ENCODE assay signal across 11 cellular contexts in the genomic region with DNA sequence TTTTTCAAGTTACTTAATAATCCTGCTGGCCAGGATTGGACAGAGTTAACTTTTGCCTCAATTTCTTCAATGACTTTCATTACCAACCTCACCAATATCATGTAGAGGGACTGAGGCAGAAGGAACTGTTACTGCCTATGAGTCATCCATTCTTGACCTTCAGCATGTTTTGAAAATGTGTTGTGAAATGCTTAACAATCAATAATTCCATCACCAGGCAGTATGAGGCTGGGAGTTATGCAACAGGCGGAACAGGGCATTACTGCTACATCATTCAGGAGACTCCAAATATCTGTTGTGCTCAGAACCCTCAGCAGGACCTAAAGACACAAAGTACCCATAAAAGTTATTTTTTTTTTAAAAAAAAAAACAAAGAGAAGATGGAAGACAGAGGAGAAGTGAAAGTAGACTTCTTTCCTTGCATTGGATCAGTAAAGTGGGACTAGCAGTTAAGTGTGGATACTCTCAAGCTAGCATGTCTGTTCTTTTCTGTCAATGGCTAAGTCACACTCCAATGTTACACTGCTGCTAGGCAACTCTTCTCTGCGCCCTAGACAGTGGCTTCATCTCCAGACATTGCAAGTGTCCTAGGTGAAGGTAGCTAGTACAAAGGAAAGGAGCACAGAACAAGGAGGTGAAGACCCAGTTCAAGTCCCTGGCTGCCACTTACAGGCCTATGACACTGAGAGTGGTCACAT.
DNase-seq lines count a peak whose midpoint lies in the region; ATAC-seq, FAIRE-seq and TF ChIP-seq lines count a peak whose summit lies in the region.
"Had no signal": no experiment of that assay in that cellular context is flagged by ENCODE, and none has a peak within 500 bp of the region (broad histone marks: within the 10 kb centered on the region; RNA-seq: fewer than 3 reads in every experiment).

No MANE protein-coding gene starts in this region.

- WGBS in HepG2 (ENCODE audit: low lambda C conversion rate) = 73% methylated on average over 2 of the region's 2 CpGs

- ATAC-seq in HepG2 (peak; percentile 79), GM18868 (IDR thresholded peaks at IDR 0.05; ENCODE audit: unreplicated experiment) (no peak), HG03095 (IDR thresholded peaks at IDR 0.05; ENCODE audit: unreplicated experiment) (no peak), SK-N-SH treated with all-trans-retinoic acid at 6 μM for 48 hours (no peak)

- POLR2A ChIA-PET in HepG2 (lab: Yijun Ruan, JAX) = no interaction called here

- no peak overlapping the region for H3K9ac ChIP-seq in HepG2 (ENCODE audit: insufficient read depth, low read depth, low read length)

- H3K4me2 ChIP-seq in HepG2 (ENCODE audit: low read depth, low read length) = no peak overlapping the region

- CTCF ChIA-PET in HepG2 (lab: Yijun Ruan, JAX; ENCODE audit: low intra/inter-chr PET ratio, low total read pairs) = no interaction called here

- no peaks in the 10 kb centered on the region for H4K20me1 ChIP-seq in HepG2 (ENCODE audit: insufficient read depth, low read length)

- H3K9me3 ChIP-seq in KOPT-K1 (ENCODE audit: insufficient read depth, low read length, poor library complexity, severe bottlenecking) = no peaks in the 10 kb centered on the region
- no peaks in the 10 kb centered on the region for H3K9me3 ChIP-seq in HepG2 (ENCODE audit: low read length)
- H3K9me3 ChIP-seq: SJCRH30, vagina had no signal

- in situ Hi-C loops in HepG2 (cut with HindIII; ENCODE audit: extremely low pct_ligation_motif_present, low pct_unique_long_range_greater_than_20kb) = no loop called here

- peak overlapping the region; percentile 18 for H3K27ac ChIP-seq in KOPT-K1 (ENCODE audit: low read depth, low read length, poor library complexity, severe bottlenecking)
- peak overlapping the region; percentile 17 for H3K27ac ChIP-seq in HepG2 (ENCODE audit: extremely low read length, insufficient read depth, low read length)
- H3K27ac ChIP-seq: SJCRH30 had no signal

- H3K36me3 ChIP-seq in KOPT-K1 (ENCODE audit: insufficient read depth, low read length) (no peaks in the 10 kb centered on the region), HepG2 (replicated peaks in 1 of 2; ENCODE audit: control insufficient read depth in 1 of 2, insufficient read depth in 2 of 2, low read length in 2 of 2) (no peaks in the 10 kb centered on the region)
- H3K36me3 ChIP-seq: SJCRH30, vagina had no signal

- H3K4me1 ChIP-seq in HepG2 (ENCODE audit: insufficient read depth, low read length) = peaks cover 45% of the 10 kb centered on the region
- H3K4me1 ChIP-seq: SJCRH30 had no signal

- BruUV-seq in HepG2 (replicated peaks; lab: Mats Ljungman, UMichigan) = no TSS peak

- peak; percentile 83 for FAIRE-seq in HepG2 (lab: Jason Lieb, UNC)

- peak; percentile 83 to 91; a peak in 3 of 4 replicates for TF ChIP-seq EP300 in HepG2 (IDR thresholded peaks at IDR 0.05; ENCODE audit: low read depth in 2 of 2, low read length in 2 of 2)
- peak; percentile 17; the same call in 1 of the 2 replicates for TF ChIP-seq EP300 in HepG2 (CRISPR knock-in tag; IDR thresholded peaks at IDR 0.05; ENCODE audit: borderline replicate concordance)

- H3K4me3 ChIP-seq in HepG2 (replicated peaks in 1 of 3; ENCODE audit: insufficient read depth in 1 of 3, low read depth in 2 of 3, low read length in 3 of 3) = no peak overlapping the region
- H3K4me3 ChIP-seq: SJCRH30, vagina had no signal

- TF ChIP-seq CTCF in AG09319 (IDR thresholded peaks at IDR 0.05; ENCODE audit: low read depth, low read length) (no peak), HepG2 (CRISPR knock-in tag; IDR thresholded peaks at IDR 0.05) (no peak)

- peak; percentile 68 for DNase-seq in AG09319 (ENCODE audit: extremely low read depth, low read depth)
- DNase-seq in amniotic stem cell (lab: John Stamatoyannopoulos, UW) = peak; percentile 19
- peak; percentile 59 for DNase-seq in HepG2 (ENCODE audit: low spot score)
- DNase-seq in stimulated activated naive CD4-positive, alpha-beta T cell (lab: John Stamatoyannopoulos, UW) = no peak
- DNase-seq: Kasumi-1, SJCRH30 had no signal

- no peak overlapping the region for H2AFZ ChIP-seq in HepG2 (ENCODE audit: low read length)

- no peak for TF ChIP-seq POLR2A in HepG2 (IDR thresholded peaks at IDR 0.05; ENCODE audit: insufficient read depth in 1 of 2, low read depth in 2 of 2, low read length in 2 of 2)

- intact Hi-C loops in HepG2 (cut with micrococcal nuclease; ENCODE audit: unreplicated experiment) = no loop called here

- no peaks in the 10 kb centered on the region for H3K27me3 ChIP-seq in HepG2 (ENCODE audit: control insufficient read depth in 1 of 2, insufficient read depth in 2 of 2, low read length in 2 of 2)
- H3K27me3 ChIP-seq: SJCRH30, vagina had no signal

- no peak for TF ChIP-seq RAD21 in HepG2 (CRISPR knock-in tag; IDR thresholded peaks at IDR 0.05)

- no peaks in the 10 kb centered on the region for H3K79me2 ChIP-seq in HepG2 (ENCODE audit: insufficient read depth, low read length)

TF ChIP-seq in HepG2, 621 proteins besides CTCF, POLR2A, EP300 and RAD21 (continues in another document):
- no peak for TF ChIP-seq NFE2L1 (CRISPR knock-in tag; IDR thresholded peaks at IDR 0.05; ENCODE audit: borderline replicate concordance)
- 0 out of 2 replicates have a peak, but pooled peaks have one; percentile 15 for TF ChIP-seq PHF21A (CRISPR knock-in tag; IDR thresholded peaks at IDR 0.05)
- TF ChIP-seq ZNF652 (CRISPR knock-in tag; IDR thresholded peaks at IDR 0.05; ENCODE audit: borderline replicate concordance, low read depth) = peak; percentile 70; the same call in 1 of the 2 replicates
- TF ChIP-seq PAX8 (CRISPR knock-in tag; IDR thresholded peaks at IDR 0.05; ENCODE audit: borderline replicate concordance) = no peak
- TF ChIP-seq IKZF1 (IDR thresholded peaks at IDR 0.05) = no peak
- peak; percentile 87 for TF ChIP-seq ZMYM4 (CRISPR knock-in tag; IDR thresholded peaks at IDR 0.05)
- no peak for TF ChIP-seq ZNF75D (CRISPR knock-in tag; IDR thresholded peaks at IDR 0.05; ENCODE audit: borderline replicate concordance)
- TF ChIP-seq JUNB (CRISPR knock-in tag; IDR thresholded peaks at IDR 0.05; ENCODE audit: borderline replicate concordance) = peak; percentile 92
- TF ChIP-seq ZNF3 (CRISPR knock-in tag; IDR thresholded peaks at IDR 0.05) = no peak
- TF ChIP-seq GZF1 (CRISPR knock-in tag; IDR thresholded peaks at IDR 0.05) = no peak
- peak; percentile 89 for TF ChIP-seq FOXA3 (CRISPR knock-in tag; IDR thresholded peaks at IDR 0.05)
- peak; percentile 29 for TF ChIP-seq TBL1XR1 (IDR thresholded peaks at IDR 0.05; ENCODE audit: borderline replicate concordance, low read length, partially characterized antibody)
- TF ChIP-seq ARID3A (IDR thresholded peaks at IDR 0.05; ENCODE audit: low read depth, low read length) = peak; percentile 69; the same call in 1 of the 2 replicates
- TF ChIP-seq ZNF205 (CRISPR knock-in tag; IDR thresholded peaks at IDR 0.05) = peak; percentile 80

TF ChIP-seq in SK-N-SH treated with all-trans-retinoic acid at 6 μM for 48 hours, 23 proteins besides CTCF, POLR2A, EP300 and RAD21:
- TF ChIP-seq, protein P1, sequence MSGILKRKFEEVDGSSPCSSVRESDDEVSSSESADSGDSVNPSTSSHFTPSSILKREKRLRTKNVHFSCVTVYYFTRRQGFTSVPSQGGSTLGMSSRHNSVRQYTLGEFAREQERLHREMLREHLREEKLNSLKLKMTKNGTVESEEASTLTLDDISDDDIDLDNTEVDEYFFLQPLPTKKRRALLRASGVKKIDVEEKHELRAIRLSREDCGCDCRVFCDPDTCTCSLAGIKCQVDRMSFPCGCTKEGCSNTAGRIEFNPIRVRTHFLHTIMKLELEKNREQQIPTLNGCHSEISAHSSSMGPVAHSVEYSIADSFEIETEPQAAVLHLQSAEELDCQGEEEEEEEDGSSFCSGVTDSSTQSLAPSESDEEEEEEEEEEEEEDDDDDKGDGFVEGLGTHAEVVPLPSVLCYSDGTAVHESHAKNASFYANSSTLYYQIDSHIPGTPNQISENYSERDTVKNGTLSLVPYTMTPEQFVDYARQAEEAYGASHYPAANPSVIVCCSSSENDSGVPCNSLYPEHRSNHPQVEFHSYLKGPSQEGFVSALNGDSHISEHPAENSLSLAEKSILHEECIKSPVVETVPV (CRISPR knock-in tag; IDR thresholded peaks at IDR 0.05) = no peak
- no peak for TF ChIP-seq TOX (CRISPR knock-in tag; IDR thresholded peaks at IDR 0.05; ENCODE audit: borderline replicate concordance)
- no peak for TF ChIP-seq CREB5 (CRISPR knock-in tag; IDR thresholded peaks at IDR 0.05; ENCODE audit: low read depth)
- no peak for TF ChIP-seq ZNF70 (CRISPR knock-in tag; IDR thresholded peaks at IDR 0.05)
- no peak for TF ChIP-seq ZNF565 (CRISPR knock-in tag; conservative IDR thresholded peaks at IDR 0.05; ENCODE audit: low read depth)
- TF ChIP-seq ZFP3 (CRISPR knock-in tag; IDR thresholded peaks at IDR 0.05) = no peak
- no peak for TF ChIP-seq ESRRG (CRISPR knock-in tag; IDR thresholded peaks at IDR 0.05)
- no peak for TF ChIP-seq ZFP30 (CRISPR knock-in tag; IDR thresholded peaks at IDR 0.05)
- no peak for TF ChIP-seq ZC3H10 (CRISPR knock-in tag; IDR thresholded peaks at IDR 0.05)
- no peak for TF ChIP-seq ISL1 (CRISPR knock-in tag; IDR thresholded peaks at IDR 0.05)
- no peak for TF ChIP-seq PPARA (CRISPR knock-in tag; IDR thresholded peaks at IDR 0.05; ENCODE audit: borderline replicate concordance)
- TF ChIP-seq RARB (CRISPR knock-in tag; IDR thresholded peaks at IDR 0.05) = no peak
- TF ChIP-seq BACH2 (CRISPR knock-in tag; IDR thresholded peaks at IDR 0.05; ENCODE audit: borderline replicate concordance) = no peak

Comparison
In these comparisons a context has a peak if more than half of its experiments do, and no peak if none do; other contexts are left out.
1. DNase-seq: peak in AG09319 (single experiment), amniotic stem cell (single experiment) and HepG2 (single experiment); none in stimulated activated naive CD4-positive, alpha-beta T cell (0 of 6).